In the genomic region with DNA sequence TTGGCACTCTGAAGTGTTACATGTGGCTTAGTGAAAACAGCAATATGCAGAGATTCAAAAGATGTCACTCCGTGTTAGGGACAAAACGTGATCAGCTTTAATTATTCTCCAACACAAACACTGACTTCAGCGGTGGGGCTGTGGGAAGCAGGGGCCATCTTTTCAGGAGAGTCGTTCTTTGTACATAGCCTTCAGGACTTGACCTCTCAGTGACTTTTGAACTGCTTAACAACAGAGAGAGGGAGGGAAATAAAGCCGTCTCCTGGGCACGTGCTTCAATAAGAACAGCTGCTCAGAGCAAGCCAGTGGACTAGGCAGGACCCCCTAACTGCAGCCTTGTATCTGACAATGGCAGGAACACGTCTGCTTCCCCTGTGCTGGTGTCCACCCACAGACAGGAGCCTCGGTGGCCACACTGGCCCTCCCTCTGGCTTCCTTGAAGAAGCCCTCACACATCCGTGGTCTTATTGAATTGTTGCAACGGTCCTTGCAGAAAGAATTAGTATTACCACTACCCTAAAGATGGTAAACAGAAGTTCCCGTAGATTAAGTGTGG, we compare ENCODE assay signal across 30 cellular contexts.
"Had no signal": no experiment of that assay in that cellular context is flagged by ENCODE, and none has a peak within 500 bp of the region (broad histone marks: within the 10 kb centered on the region; RNA-seq: fewer than 3 reads in every experiment).

No MANE protein-coding gene starts in this region.

- H3K4me1 Mint-ChIP-seq: activated CD4-positive, alpha-beta T cell treated with anti-CD3 and anti-CD28 coated beads for 36 hours; activated CD4-positive, alpha-beta T cell treated with anti-CD3 and anti-CD28 coated beads, Interleukin-2, amount 10 ng/mL, durations not matched to agents 24 days and 14 days; activated CD8-positive, alpha-beta memory T cell treated with anti-CD3 and anti-CD28 coated beads, Interleukin-2, amount 10 ng/mL, durations not matched to agents 7 days and 5 days; activated naive CD4-positive, alpha-beta T cell treated with anti-CD3 and anti-CD28 coated beads, Interleukin-2, amount 50 U/mL, for 24 hours; activated naive CD8-positive, alpha-beta T cell treated with anti-CD3 and anti-CD28 coated beads for 36 hours; activated naive CD8-positive, alpha-beta T cell treated with anti-CD3 and anti-CD28 coated beads, Interleukin-2, amount 50 U/mL, for 24 hours had no signal

- H3K4me3 ChIP-seq: adrenal gland, body of pancreas, coronary artery, dorsolateral prefrontal cortex, esophagus squamous epithelium, gastroesophageal sphincter had no signal

- H3K27me3 ChIP-seq: adrenal gland, body of pancreas, dorsolateral prefrontal cortex had no signal

- H3K27ac ChIP-seq: adrenal gland, body of pancreas, coronary artery, epithelial cell of prostate, esophagus squamous epithelium, gastroesophageal sphincter had no signal

- H3K36me3 ChIP-seq: adrenal gland, esophagus squamous epithelium, gastroesophageal sphincter had no signal

- DNase-seq: activated CD4-positive, alpha-beta T cell treated with anti-CD3 and anti-CD28 coated beads, Interleukin-2, amount 10 ng/mL, durations not matched to agents 24 days and 14 days; activated CD4-positive, CD25-positive, alpha-beta regulatory T cell; activated CD4-positive, CD25-positive, alpha-beta regulatory T cell treated with anti-CD3 and anti-CD28 coated beads, Interleukin-2, amount 50 U/mL, for 72 hours; activated CD8-positive, alpha-beta memory T cell treated with anti-CD3 and anti-CD28 coated beads, Interleukin-2, amount 10 ng/mL, durations not matched to agents 7 days and 5 days; activated CD8-positive, alpha-beta memory T cell treated with anti-CD3 and anti-CD28 coated beads, Interleukin-2, amount 50 U/mL, for 4 hours; activated CD8-positive, alpha-beta T cell treated with anti-CD3 and anti-CD28 coated beads, Interleukin-2, amount 10 ng/mL, durations not matched to agents 7 days and 5 days; activated effector memory CD4-positive, alpha-beta T cell treated with anti-CD3 and anti-CD28 coated beads, Interleukin-2, amount 50 U/mL, for 16 hours; activated naive CD4-positive, alpha-beta T cell treated with anti-CD3 and anti-CD28 coated beads for 36 hours; activated naive CD8-positive, alpha-beta T cell treated with anti-CD3 and anti-CD28 coated beads, Interleukin-2, amount 50 U/mL, for 24 hours; activated T-cell treated with anti-CD3 and anti-CD28 coated beads, Interleukin-2, amount 50 U/mL, for 1 hour; adrenal gland; aorta; body of pancreas; effector memory CD4-positive, alpha-beta T cell; esophagus squamous epithelium; foreskin melanocyte; T-helper 2 cell had no signal

- H3K4me1 ChIP-seq: adrenal gland, body of pancreas had no signal

- H3K9me3 Mint-ChIP-seq: activated CD4-positive, alpha-beta memory T cell treated with anti-CD3 and anti-CD28 coated beads for 36 hours; activated CD4-positive, alpha-beta T cell treated with anti-CD3 and anti-CD28 coated beads, Interleukin-2, amount 10 ng/mL, durations not matched to agents 24 days and 14 days; activated naive CD4-positive, alpha-beta T cell treated with anti-CD3 and anti-CD28 coated beads for 36 hours; activated naive CD4-positive, alpha-beta T cell treated with anti-CD3 and anti-CD28 coated beads, Interleukin-2, amount 50 U/mL, for 24 hours; activated naive CD8-positive, alpha-beta T cell treated with anti-CD3 and anti-CD28 coated beads for 36 hours; activated naive CD8-positive, alpha-beta T cell treated with anti-CD3 and anti-CD28 coated beads, Interleukin-2, amount 50 U/mL, for 24 hours; activated T-helper 1 cell treated with anti-CD3 and anti-CD28 coated beads, Interleukin-12 subunit alpha, Interleukin-12 subunit beta, Interleukin-2, Interleukin-4 antibody, amounts not matched to agents 30 ng/mL and 10 ng/mL and 1 ng/mL, durations not matched to agents 14 hours and 24 hours and 36 hours; activated T-helper 2 cell treated with anti-CD3 and anti-CD28 coated beads, Interferon-gamma antibody, Interleukin-2, Interleukin-4, amounts not matched to agents 10 μg/mL and 5 μg/mL and 100 μg/mL, durations not matched to agents 14 hours and 24 hours and 36 hours; central memory CD8-positive, alpha-beta T cell had no signal

- ATAC-seq: activated CD8-positive, alpha-beta memory T cell treated with anti-CD3 and anti-CD28 coated beads, Interleukin-2, amount 10 ng/mL, durations not matched to agents 7 days and 5 days; body of pancreas; gastroesophageal sphincter had no signal

- H3K4me3 Mint-ChIP-seq: activated CD4-positive, alpha-beta memory T cell treated with anti-CD3 and anti-CD28 coated beads for 36 hours; activated CD4-positive, alpha-beta T cell treated with anti-CD3 and anti-CD28 coated beads for 36 hours; activated CD4-positive, alpha-beta T cell treated with anti-CD3 and anti-CD28 coated beads, Interleukin-2, amount 10 ng/mL, durations not matched to agents 24 days and 14 days; activated CD8-positive, alpha-beta memory T cell treated with anti-CD3 and anti-CD28 coated beads, Interleukin-2, amount 10 ng/mL, durations not matched to agents 7 days and 5 days; activated CD8-positive, alpha-beta T cell treated with anti-CD3 and anti-CD28 coated beads, Interleukin-2, amount 10 ng/mL, durations not matched to agents 7 days and 5 days; activated naive CD4-positive, alpha-beta T cell treated with anti-CD3 and anti-CD28 coated beads for 36 hours; activated naive CD4-positive, alpha-beta T cell treated with anti-CD3 and anti-CD28 coated beads, Interleukin-2, amount 50 U/mL, for 24 hours; activated naive CD8-positive, alpha-beta T cell treated with anti-CD3 and anti-CD28 coated beads for 36 hours; activated naive CD8-positive, alpha-beta T cell treated with anti-CD3 and anti-CD28 coated beads, Interleukin-2, amount 50 U/mL, for 24 hours; activated T-helper 1 cell treated with anti-CD3 and anti-CD28 coated beads, Interleukin-12 subunit alpha, Interleukin-12 subunit beta, Interleukin-2, Interleukin-4 antibody, amounts not matched to agents 30 ng/mL and 10 ng/mL and 1 ng/mL, durations not matched to agents 14 hours and 24 hours and 36 hours; central memory CD8-positive, alpha-beta T cell; dendritic cell treated with granulocyte-macrophage colony-stimulating factor and Interleukin-4, amounts not matched to agents 40 ng/mL and 50 ng/mL, for 4 days had no signal

- H3K36me3 Mint-ChIP-seq: activated CD8-positive, alpha-beta memory T cell treated with anti-CD3 and anti-CD28 coated beads, Interleukin-2, amount 10 ng/mL, durations not matched to agents 7 days and 5 days; activated naive CD4-positive, alpha-beta T cell treated with anti-CD3 and anti-CD28 coated beads, Interleukin-2, amount 50 U/mL, for 24 hours; activated naive CD8-positive, alpha-beta T cell treated with anti-CD3 and anti-CD28 coated beads for 36 hours had no signal

- FAIRE-seq: endothelial cell of umbilical vein had no signal

- H3K27me3 Mint-ChIP-seq: activated naive CD4-positive, alpha-beta T cell treated with anti-CD3 and anti-CD28 coated beads, Interleukin-2, amount 50 U/mL, for 24 hours; activated naive CD8-positive, alpha-beta T cell treated with anti-CD3 and anti-CD28 coated beads for 36 hours had no signal

- H3K9me3 ChIP-seq: adrenal gland, body of pancreas, esophagus squamous epithelium, gastroesophageal sphincter had no signal

- H3K27ac Mint-ChIP-seq: activated CD4-positive, alpha-beta memory T cell treated with anti-CD3 and anti-CD28 coated beads for 36 hours; activated CD4-positive, alpha-beta T cell treated with anti-CD3 and anti-CD28 coated beads for 36 hours; activated CD4-positive, alpha-beta T cell treated with anti-CD3 and anti-CD28 coated beads, Interleukin-2, amount 10 ng/mL, durations not matched to agents 24 days and 14 days; activated CD8-positive, alpha-beta memory T cell treated with anti-CD3 and anti-CD28 coated beads, Interleukin-2, amount 10 ng/mL, durations not matched to agents 7 days and 5 days; activated CD8-positive, alpha-beta T cell treated with anti-CD3 and anti-CD28 coated beads, Interleukin-2, amount 10 ng/mL, durations not matched to agents 7 days and 5 days; activated naive CD4-positive, alpha-beta T cell treated with anti-CD3 and anti-CD28 coated beads for 36 hours; activated naive CD4-positive, alpha-beta T cell treated with anti-CD3 and anti-CD28 coated beads, Interleukin-2, amount 50 U/mL, for 24 hours; activated naive CD8-positive, alpha-beta T cell treated with anti-CD3 and anti-CD28 coated beads for 36 hours; activated naive CD8-positive, alpha-beta T cell treated with anti-CD3 and anti-CD28 coated beads, Interleukin-2, amount 50 U/mL, for 24 hours; activated T-helper 1 cell treated with anti-CD3 and anti-CD28 coated beads, Interleukin-12 subunit alpha, Interleukin-12 subunit beta, Interleukin-2, Interleukin-4 antibody, amounts not matched to agents 30 ng/mL and 10 ng/mL and 1 ng/mL, durations not matched to agents 14 hours and 24 hours and 36 hours; activated T-helper 2 cell treated with anti-CD3 and anti-CD28 coated beads, Interferon-gamma antibody, Interleukin-2, Interleukin-4, amounts not matched to agents 10 μg/mL and 5 μg/mL and 100 μg/mL, durations not matched to agents 14 hours and 24 hours and 36 hours; dendritic cell treated with granulocyte-macrophage colony-stimulating factor and Interleukin-4, amounts not matched to agents 40 ng/mL and 50 ng/mL, for 4 days had no signal
